1 cellular context compared by ENCODE assay signal in the genomic region with DNA sequence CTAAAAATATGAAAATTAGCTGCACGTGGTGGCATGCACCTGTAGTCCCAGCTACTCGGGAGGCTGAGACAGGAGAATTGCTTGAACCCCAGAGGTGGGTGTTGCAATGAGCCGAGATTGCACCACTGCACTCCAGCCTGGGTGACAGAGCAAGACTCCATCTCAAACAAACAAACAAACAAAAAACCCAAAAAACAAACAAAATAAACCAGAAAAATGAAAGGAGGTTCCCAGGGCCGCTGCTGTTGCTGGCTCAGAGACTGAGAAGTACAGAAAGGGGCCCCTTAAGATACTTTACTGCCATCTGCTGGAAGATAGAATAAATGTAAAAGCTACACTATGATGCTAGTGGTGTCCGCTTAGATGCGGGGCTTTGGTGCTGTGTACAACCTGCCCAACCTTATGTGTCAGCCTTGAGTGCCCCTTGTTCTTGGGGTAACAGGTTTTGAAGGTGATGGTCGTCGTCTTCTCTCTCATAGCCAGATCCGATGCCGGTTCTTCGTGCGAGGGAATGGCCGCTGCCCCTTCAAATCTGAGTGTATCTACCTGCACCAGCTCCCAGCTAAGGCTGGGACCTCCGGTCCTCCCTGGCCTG.
A peak's percentile ranks its signal among the peaks of the same experiment; 100 is the strongest.
TF ChIP-seq lines count a peak whose summit lies in the region.

No MANE protein-coding gene starts in this region.

TF ChIP-seq in HepG2, 621 proteins besides CTCF, POLR2A, EP300 and RAD21 (continues in another document):
- TF ChIP-seq ZNF768 (CRISPR knock-in tag; IDR thresholded peaks at IDR 0.05) (no peak), HDAC2 (CRISPR knock-in tag; IDR thresholded peaks at IDR 0.05) (0 out of 2 replicates have a peak, but pooled peaks have one; percentile 16), RFXANK (CRISPR knock-in tag; IDR thresholded peaks at IDR 0.05) (no peak), DNMT1 (CRISPR knock-in tag; IDR thresholded peaks at IDR 0.05) (no peak), ATRX (CRISPR knock-in tag; IDR thresholded peaks at IDR 0.05; ENCODE audit: borderline replicate concordance) (no peak), RELA (CRISPR knock-in tag; IDR thresholded peaks at IDR 0.05) (no peak), MAF1 (CRISPR knock-in tag; IDR thresholded peaks at IDR 0.05; ENCODE audit: borderline replicate concordance) (no peak), KLF6 (CRISPR knock-in tag; IDR thresholded peaks at IDR 0.05) (no peak), RFX1 (IDR thresholded peaks at IDR 0.05) (no peak), ZNF781 (CRISPR knock-in tag; IDR thresholded peaks at IDR 0.05; ENCODE audit: borderline replicate concordance, not compliant biosample characterization) (peak; percentile 39), MTF1 (CRISPR knock-in tag; IDR thresholded peaks at IDR 0.05) (no peak), FIP1L1 (IDR thresholded peaks at IDR 0.05; ENCODE audit: borderline replicate concordance, insufficient read depth, low read depth, low read length) (no peak), HNRNPK (IDR thresholded peaks at IDR 0.05; ENCODE audit: low read depth, low read length, poor library complexity, severe bottlenecking) (no peak), RFX3 (CRISPR knock-in tag; IDR thresholded peaks at IDR 0.05) (no peak), ZNF460 (CRISPR knock-in tag; IDR thresholded peaks at IDR 0.05; ENCODE audit: borderline replicate concordance) (peak; percentile 96), FOSL2 (CRISPR knock-in tag; IDR thresholded peaks at IDR 0.05) (peak; percentile 48; the same call in 1 of the 2 replicates), TEAD2 (CRISPR knock-in tag; IDR thresholded peaks at IDR 0.05) (no peak), RAD51 (IDR thresholded peaks at IDR 0.05; ENCODE audit: borderline replicate concordance) (no peak), SP140L (CRISPR knock-in tag; IDR thresholded peaks at IDR 0.05; ENCODE audit: borderline replicate concordance) (no peak), THAP11 (CRISPR knock-in tag; IDR thresholded peaks at IDR 0.05) (peak; percentile 33; the same call in 1 of the 2 replicates), ZNF24 (IDR thresholded peaks at IDR 0.05) (no peak), CCDC6 (CRISPR knock-in tag; IDR thresholded peaks at IDR 0.05) (no peak), ZNF598 (CRISPR knock-in tag; IDR thresholded peaks at IDR 0.05; ENCODE audit: borderline replicate concordance) (0 out of 2 replicates have a peak, but pooled peaks have one; percentile 37), ZNF124 (CRISPR knock-in tag; IDR thresholded peaks at IDR 0.05) (no peak), POLR2AphosphoS2 (IDR thresholded peaks at IDR 0.05; ENCODE audit: low read depth, low read length) (no peak), GZF1 (CRISPR knock-in tag; IDR thresholded peaks at IDR 0.05) (no peak), ZNF878 (CRISPR knock-in tag; IDR thresholded peaks at IDR 0.05) (0 out of 2 replicates have a peak, but pooled peaks have one; percentile 42), DMAP1 (CRISPR knock-in tag; IDR thresholded peaks at IDR 0.05) (no peak)
- TF ChIP-seq, protein P1, sequence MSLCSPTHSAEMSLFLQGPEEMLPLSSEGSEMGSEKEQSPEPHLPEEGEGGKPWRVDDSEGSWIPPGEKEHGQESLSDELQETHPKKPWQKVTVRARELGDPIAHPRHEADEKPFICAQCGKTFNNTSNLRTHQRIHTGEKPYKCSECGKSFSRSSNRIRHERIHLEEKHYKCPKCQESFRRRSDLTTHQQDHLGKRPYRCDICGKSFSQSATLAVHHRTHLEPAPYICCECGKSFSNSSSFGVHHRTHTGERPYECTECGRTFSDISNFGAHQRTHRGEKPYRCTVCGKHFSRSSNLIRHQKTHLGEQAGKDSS (CRISPR knock-in tag; IDR thresholded peaks at IDR 0.05; ENCODE audit: borderline replicate concordance, low read depth) = no peak
- TF ChIP-seq, protein P2, sequence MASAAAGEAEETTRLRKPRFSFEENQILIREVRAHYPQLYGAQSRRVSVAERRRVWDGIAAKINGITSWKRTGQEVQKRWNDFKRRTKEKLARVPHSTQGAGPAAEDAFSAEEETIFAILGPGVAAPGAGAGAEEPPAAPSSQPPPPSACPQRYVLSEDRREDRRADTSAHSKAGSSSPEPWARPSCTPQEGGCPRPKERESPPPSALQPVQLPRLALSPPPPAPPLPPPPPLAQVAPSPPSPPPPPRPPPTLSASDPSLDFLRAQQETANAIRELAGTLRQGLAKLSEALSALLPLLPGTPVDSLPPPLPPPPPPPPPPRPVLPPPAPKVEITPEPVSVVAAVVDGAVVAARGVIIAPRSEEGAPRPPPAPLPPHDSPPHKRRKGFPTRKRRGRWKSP (CRISPR knock-in tag; IDR thresholded peaks at IDR 0.05) = 0 out of 2 replicates have a peak, but pooled peaks have one; percentile 35
- TF ChIP-seq, protein P3, sequence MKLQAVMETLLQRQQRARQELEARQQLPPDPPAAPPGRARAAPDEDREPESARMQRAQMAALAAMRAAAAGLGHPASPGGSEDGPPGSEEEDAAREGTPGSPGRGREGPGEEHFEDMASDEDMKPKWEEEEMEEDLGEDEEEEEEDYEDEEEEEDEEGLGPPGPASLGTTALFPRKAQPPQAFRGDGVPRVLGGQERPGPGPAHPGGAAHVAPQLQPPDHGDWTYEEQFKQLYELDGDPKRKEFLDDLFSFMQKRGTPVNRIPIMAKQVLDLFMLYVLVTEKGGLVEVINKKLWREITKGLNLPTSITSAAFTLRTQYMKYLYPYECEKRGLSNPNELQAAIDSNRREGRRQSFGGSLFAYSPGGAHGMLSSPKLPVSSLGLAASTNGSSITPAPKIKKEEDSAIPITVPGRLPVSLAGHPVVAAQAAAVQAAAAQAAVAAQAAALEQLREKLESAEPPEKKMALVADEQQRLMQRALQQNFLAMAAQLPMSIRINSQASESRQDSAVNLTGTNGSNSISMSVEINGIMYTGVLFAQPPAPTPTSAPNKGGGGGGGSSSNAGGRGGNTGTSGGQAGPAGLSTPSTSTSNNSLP (IDR thresholded peaks at IDR 0.05; ENCODE audit: low read depth, low read length) = no peak
- TF ChIP-seq, protein P4, sequence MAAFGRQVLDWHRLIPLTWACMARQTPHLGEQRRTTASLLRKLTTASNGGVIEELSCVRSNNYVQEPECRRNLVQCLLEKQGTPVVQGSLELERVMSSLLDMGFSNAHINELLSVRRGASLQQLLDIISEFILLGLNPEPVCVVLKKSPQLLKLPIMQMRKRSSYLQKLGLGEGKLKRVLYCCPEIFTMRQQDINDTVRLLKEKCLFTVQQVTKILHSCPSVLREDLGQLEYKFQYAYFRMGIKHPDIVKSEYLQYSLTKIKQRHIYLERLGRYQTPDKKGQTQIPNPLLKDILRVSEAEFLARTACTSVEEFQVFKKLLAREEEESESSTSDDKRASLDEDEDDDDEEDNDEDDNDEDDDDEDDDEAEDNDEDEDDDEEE (CRISPR knock-in tag; IDR thresholded peaks at IDR 0.05) = no peak
- TF ChIP-seq, protein P5, sequence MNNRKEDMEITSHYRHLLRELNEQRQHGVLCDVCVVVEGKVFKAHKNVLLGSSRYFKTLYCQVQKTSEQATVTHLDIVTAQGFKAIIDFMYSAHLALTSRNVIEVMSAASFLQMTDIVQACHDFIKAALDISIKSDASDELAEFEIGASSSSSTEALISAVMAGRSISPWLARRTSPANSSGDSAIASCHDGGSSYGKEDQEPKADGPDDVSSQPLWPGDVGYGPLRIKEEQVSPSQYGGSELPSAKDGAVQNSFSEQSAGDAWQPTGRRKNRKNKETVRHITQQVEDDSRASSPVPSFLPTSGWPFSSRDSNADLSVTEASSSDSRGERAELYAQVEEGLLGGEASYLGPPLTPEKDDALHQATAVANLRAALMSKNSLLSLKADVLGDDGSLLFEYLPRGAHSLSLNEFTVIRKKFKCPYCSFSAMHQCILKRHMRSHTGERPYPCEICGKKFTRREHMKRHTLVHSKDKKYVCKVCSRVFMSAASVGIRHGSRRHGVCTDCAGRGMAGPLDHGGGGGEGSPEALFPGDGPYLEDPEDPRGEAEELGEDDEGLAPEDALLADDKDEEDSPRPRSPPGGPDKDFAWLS (CRISPR knock-in tag; IDR thresholded peaks at IDR 0.05; ENCODE audit: borderline replicate concordance) = no peak
- TF ChIP-seq, protein P6, sequence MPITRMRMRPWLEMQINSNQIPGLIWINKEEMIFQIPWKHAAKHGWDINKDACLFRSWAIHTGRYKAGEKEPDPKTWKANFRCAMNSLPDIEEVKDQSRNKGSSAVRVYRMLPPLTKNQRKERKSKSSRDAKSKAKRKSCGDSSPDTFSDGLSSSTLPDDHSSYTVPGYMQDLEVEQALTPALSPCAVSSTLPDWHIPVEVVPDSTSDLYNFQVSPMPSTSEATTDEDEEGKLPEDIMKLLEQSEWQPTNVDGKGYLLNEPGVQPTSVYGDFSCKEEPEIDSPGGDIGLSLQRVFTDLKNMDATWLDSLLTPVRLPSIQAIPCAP (CRISPR knock-in tag; IDR thresholded peaks at IDR 0.05; ENCODE audit: low read depth) = no peak
- TF ChIP-seq, protein P7, sequence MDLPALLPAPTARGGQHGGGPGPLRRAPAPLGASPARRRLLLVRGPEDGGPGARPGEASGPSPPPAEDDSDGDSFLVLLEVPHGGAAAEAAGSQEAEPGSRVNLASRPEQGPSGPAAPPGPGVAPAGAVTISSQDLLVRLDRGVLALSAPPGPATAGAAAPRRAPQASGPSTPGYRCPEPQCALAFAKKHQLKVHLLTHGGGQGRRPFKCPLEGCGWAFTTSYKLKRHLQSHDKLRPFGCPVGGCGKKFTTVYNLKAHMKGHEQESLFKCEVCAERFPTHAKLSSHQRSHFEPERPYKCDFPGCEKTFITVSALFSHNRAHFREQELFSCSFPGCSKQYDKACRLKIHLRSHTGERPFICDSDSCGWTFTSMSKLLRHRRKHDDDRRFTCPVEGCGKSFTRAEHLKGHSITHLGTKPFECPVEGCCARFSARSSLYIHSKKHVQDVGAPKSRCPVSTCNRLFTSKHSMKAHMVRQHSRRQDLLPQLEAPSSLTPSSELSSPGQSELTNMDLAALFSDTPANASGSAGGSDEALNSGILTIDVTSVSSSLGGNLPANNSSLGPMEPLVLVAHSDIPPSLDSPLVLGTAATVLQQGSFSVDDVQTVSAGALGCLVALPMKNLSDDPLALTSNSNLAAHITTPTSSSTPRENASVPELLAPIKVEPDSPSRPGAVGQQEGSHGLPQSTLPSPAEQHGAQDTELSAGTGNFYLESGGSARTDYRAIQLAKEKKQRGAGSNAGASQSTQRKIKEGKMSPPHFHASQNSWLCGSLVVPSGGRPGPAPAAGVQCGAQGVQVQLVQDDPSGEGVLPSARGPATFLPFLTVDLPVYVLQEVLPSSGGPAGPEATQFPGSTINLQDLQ (CRISPR knock-in tag; IDR thresholded peaks at IDR 0.05) = no peak
- TF ChIP-seq, protein P8, sequence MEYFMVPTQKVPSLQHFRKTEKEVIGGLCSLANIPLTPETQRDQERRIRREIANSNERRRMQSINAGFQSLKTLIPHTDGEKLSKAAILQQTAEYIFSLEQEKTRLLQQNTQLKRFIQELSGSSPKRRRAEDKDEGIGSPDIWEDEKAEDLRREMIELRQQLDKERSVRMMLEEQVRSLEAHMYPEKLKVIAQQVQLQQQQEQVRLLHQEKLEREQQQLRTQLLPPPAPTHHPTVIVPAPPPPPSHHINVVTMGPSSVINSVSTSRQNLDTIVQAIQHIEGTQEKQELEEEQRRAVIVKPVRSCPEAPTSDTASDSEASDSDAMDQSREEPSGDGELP (IDR thresholded peaks at IDR 0.05; ENCODE audit: borderline replicate concordance, low read depth) = no peak
- TF ChIP-seq, protein P9, sequence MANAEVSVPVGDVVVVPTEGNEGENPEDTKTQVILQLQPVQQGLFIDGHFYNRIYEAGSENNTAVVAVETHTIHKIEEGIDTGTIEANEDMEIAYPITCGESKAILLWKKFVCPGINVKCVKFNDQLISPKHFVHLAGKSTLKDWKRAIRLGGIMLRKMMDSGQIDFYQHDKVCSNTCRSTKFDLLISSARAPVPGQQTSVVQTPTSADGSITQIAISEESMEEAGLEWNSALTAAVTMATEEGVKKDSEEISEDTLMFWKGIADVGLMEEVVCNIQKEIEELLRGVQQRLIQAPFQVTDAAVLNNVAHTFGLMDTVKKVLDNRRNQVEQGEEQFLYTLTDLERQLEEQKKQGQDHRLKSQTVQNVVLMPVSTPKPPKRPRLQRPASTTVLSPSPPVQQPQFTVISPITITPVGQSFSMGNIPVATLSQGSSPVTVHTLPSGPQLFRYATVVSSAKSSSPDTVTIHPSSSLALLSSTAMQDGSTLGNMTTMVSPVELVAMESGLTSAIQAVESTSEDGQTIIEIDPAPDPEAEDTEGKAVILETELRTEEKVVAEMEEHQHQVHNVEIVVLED (CRISPR knock-in tag; IDR thresholded peaks at IDR 0.05; ENCODE audit: borderline replicate concordance) = no peak; the same call in 1 of the 2 replicates
- TF ChIP-seq, protein P10, sequence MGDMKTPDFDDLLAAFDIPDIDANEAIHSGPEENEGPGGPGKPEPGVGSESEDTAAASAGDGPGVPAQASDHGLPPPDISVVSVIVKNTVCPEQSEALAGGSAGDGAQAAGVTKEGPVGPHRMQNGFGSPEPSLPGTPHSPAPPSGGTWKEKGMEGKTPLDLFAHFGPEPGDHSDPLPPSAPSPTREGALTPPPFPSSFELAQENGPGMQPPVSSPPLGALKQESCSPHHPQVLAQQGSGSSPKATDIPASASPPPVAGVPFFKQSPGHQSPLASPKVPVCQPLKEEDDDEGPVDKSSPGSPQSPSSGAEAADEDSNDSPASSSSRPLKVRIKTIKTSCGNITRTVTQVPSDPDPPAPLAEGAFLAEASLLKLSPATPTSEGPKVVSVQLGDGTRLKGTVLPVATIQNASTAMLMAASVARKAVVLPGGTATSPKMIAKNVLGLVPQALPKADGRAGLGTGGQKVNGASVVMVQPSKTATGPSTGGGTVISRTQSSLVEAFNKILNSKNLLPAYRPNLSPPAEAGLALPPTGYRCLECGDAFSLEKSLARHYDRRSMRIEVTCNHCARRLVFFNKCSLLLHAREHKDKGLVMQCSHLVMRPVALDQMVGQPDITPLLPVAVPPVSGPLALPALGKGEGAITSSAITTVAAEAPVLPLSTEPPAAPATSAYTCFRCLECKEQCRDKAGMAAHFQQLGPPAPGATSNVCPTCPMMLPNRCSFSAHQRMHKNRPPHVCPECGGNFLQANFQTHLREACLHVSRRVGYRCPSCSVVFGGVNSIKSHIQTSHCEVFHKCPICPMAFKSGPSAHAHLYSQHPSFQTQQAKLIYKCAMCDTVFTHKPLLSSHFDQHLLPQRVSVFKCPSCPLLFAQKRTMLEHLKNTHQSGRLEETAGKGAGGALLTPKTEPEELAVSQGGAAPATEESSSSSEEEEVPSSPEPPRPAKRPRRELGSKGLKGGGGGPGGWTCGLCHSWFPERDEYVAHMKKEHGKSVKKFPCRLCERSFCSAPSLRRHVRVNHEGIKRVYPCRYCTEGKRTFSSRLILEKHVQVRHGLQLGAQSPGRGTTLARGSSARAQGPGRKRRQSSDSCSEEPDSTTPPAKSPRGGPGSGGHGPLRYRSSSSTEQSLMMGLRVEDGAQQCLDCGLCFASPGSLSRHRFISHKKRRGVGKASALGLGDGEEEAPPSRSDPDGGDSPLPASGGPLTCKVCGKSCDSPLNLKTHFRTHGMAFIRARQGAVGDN (CRISPR knock-in tag; IDR thresholded peaks at IDR 0.05) = no peak
- TF ChIP-seq, protein P11, sequence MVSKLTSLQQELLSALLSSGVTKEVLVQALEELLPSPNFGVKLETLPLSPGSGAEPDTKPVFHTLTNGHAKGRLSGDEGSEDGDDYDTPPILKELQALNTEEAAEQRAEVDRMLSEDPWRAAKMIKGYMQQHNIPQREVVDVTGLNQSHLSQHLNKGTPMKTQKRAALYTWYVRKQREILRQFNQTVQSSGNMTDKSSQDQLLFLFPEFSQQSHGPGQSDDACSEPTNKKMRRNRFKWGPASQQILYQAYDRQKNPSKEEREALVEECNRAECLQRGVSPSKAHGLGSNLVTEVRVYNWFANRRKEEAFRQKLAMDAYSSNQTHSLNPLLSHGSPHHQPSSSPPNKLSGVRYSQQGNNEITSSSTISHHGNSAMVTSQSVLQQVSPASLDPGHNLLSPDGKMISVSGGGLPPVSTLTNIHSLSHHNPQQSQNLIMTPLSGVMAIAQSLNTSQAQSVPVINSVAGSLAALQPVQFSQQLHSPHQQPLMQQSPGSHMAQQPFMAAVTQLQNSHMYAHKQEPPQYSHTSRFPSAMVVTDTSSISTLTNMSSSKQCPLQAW (CRISPR knock-in tag; IDR thresholded peaks at IDR 0.05) = no peak
